ENCODE assay signal across 18 cellular contexts in genomic region chr2:207549145-207549544, GRCh38. TPM values are rescaled to one million over a fixed set of nuclear protein-coding genes. Genes with fewer than 3 reads are reported as not detected.
DNase-seq lines count a peak whose midpoint lies in the region; ATAC-seq and TF ChIP-seq lines count a peak whose summit lies in the region.
"Had no signal": no experiment of that assay in that cellular context is flagged by ENCODE, and none has a peak within 500 bp of the region (broad histone marks: within the 10 kb centered on the region; RNA-seq: fewer than 3 reads in every experiment).

No MANE protein-coding gene starts in this region.

- no peak for ATAC-seq in activated naive CD4-positive, alpha-beta T cell treated with anti-CD3 and anti-CD28 coated beads, Interleukin-2, amount 50 U/mL, for 72 hours
- no peak for ATAC-seq in activated naive CD8-positive, alpha-beta T cell treated with anti-CD3 and anti-CD28 coated beads, Interleukin-2, amount 50 U/mL, for 24 hours
- peak in 5 of 8 donors; percentile 19 to 65 (median 53) for ATAC-seq in heart right ventricle
- ATAC-seq in HG03469 (IDR thresholded peaks at IDR 0.05; ENCODE audit: unreplicated experiment): no peak
- ATAC-seq: stimulated activated naive CD8-positive, alpha-beta T cell treated with anti-CD3 and anti-CD28 coated beads, Interleukin-15, Interleukin-2, amounts not matched to agents 100 U/mL and 50 U/mL, for 24 hours had no signal

- H3K27ac ChIP-seq in heart right ventricle: peak overlapping the region in 9 of 10 donors; percentile 38 to 76 (median 66)
- H3K27ac ChIP-seq: C4-2B, HL-60, prostate gland had no signal

- H3K4me3 Mint-ChIP-seq in activated naive CD4-positive, alpha-beta T cell treated with anti-CD3 and anti-CD28 coated beads, Interleukin-2, amount 50 U/mL, for 24 hours: no peak overlapping the region
- H3K4me3 Mint-ChIP-seq in activated naive CD8-positive, alpha-beta T cell treated with anti-CD3 and anti-CD28 coated beads, Interleukin-2, amount 50 U/mL, for 24 hours: no peak overlapping the region
- no peak overlapping the region for H3K4me3 Mint-ChIP-seq in progenitor cell of endocrine pancreas (ENCODE audit: low read depth)
- H3K4me3 Mint-ChIP-seq: activated CD4-positive, alpha-beta memory T cell treated with anti-CD3 and anti-CD28 coated beads for 36 hours had no signal

- peaks cover 5 to 57% (median 42%) of the 10 kb centered on the region in 9 donors for H3K4me1 ChIP-seq in heart right ventricle
- H3K4me1 ChIP-seq: prostate gland had no signal

- no peaks in the 10 kb centered on the region for H3K27me3 Mint-ChIP-seq in activated naive CD4-positive, alpha-beta T cell treated with anti-CD3 and anti-CD28 coated beads, Interleukin-2, amount 50 U/mL, for 24 hours
- H3K27me3 Mint-ChIP-seq in activated naive CD8-positive, alpha-beta T cell treated with anti-CD3 and anti-CD28 coated beads, Interleukin-2, amount 50 U/mL, for 24 hours: no peaks in the 10 kb centered on the region
- no peaks in the 10 kb centered on the region for H3K27me3 Mint-ChIP-seq in progenitor cell of endocrine pancreas
- H3K27me3 Mint-ChIP-seq: activated CD4-positive, alpha-beta memory T cell treated with anti-CD3 and anti-CD28 coated beads for 36 hours had no signal

- peaks cover 14% of the 10 kb centered on the region for H3K36me3 Mint-ChIP-seq in activated naive CD4-positive, alpha-beta T cell treated with anti-CD3 and anti-CD28 coated beads, Interleukin-2, amount 50 U/mL, for 24 hours
- peaks cover 0 to 27% of the 10 kb centered on the region in 2 donors for H3K36me3 Mint-ChIP-seq in activated naive CD4-positive, alpha-beta T cell treated with anti-CD3 and anti-CD28 coated beads, Interleukin-2, amount 50 U/mL, for 72 hours
- H3K36me3 Mint-ChIP-seq in activated naive CD8-positive, alpha-beta T cell treated with anti-CD3 and anti-CD28 coated beads, Interleukin-2, amount 50 U/mL, for 24 hours (ENCODE audit: low read depth): peaks cover 26% of the 10 kb centered on the region
- peaks cover 15% of the 10 kb centered on the region for H3K36me3 Mint-ChIP-seq in progenitor cell of endocrine pancreas (ENCODE audit: insufficient read depth)

- intact Hi-C loops in heart right ventricle (cut with DNase I): no loop called here

- TF ChIP-seq CTCF in heart right ventricle (IDR thresholded peaks at IDR 0.05) (no peak), progenitor cell of endocrine pancreas (IDR thresholded peaks at IDR 0.05; ENCODE audit: unreplicated experiment) (no peak)

- H3K36me3 ChIP-seq in heart right ventricle: peaks cover 0 to 5% (median 0%) of the 10 kb centered on the region in 9 donors
- H3K36me3 ChIP-seq: esophagus squamous epithelium, prostate gland had no signal

- WGBS in heart right ventricle, 2 donors: 37 to 52% methylated on average over 2 of the region's 2 CpGs

- no peaks in the 10 kb centered on the region for H3K9me3 ChIP-seq in heart right ventricle
- H3K9me3 ChIP-seq: esophagus squamous epithelium, prostate gland had no signal

- peak overlapping the region in 2 of 10 donors; percentile 13 to 21 for H3K4me3 ChIP-seq in heart right ventricle
- H3K4me3 ChIP-seq: esophagus squamous epithelium, prostate gland had no signal

- H3K27me3 ChIP-seq in heart right ventricle: no peaks in the 10 kb centered on the region
- H3K27me3 ChIP-seq: esophagus squamous epithelium had no signal

- H3K4me1 Mint-ChIP-seq in activated naive CD4-positive, alpha-beta T cell treated with anti-CD3 and anti-CD28 coated beads, Interleukin-2, amount 50 U/mL, for 24 hours: peaks cover 78% of the 10 kb centered on the region
- peaks cover 68% of the 10 kb centered on the region for H3K4me1 Mint-ChIP-seq in activated naive CD8-positive, alpha-beta T cell treated with anti-CD3 and anti-CD28 coated beads, Interleukin-2, amount 50 U/mL, for 24 hours
- H3K4me1 Mint-ChIP-seq in progenitor cell of endocrine pancreas (ENCODE audit: low read depth): peaks cover 26% of the 10 kb centered on the region

- H3K27ac Mint-ChIP-seq in activated naive CD4-positive, alpha-beta T cell treated with anti-CD3 and anti-CD28 coated beads, Interleukin-2, amount 50 U/mL, for 24 hours: peak overlapping the region; percentile 35
- peak overlapping the region in 1 of 2 donors; percentile 14 for H3K27ac Mint-ChIP-seq in activated naive CD4-positive, alpha-beta T cell treated with anti-CD3 and anti-CD28 coated beads, Interleukin-2, amount 50 U/mL, for 72 hours
- peak overlapping the region; percentile 2 for H3K27ac Mint-ChIP-seq in activated naive CD8-positive, alpha-beta T cell treated with anti-CD3 and anti-CD28 coated beads, Interleukin-2, amount 50 U/mL, for 24 hours
- peak overlapping the region; percentile 10 for H3K27ac Mint-ChIP-seq in progenitor cell of endocrine pancreas
- H3K27ac Mint-ChIP-seq: activated CD4-positive, alpha-beta memory T cell treated with anti-CD3 and anti-CD28 coated beads for 36 hours had no signal

- no peaks in the 10 kb centered on the region for H3K9me3 Mint-ChIP-seq in activated naive CD4-positive, alpha-beta T cell treated with anti-CD3 and anti-CD28 coated beads, Interleukin-2, amount 50 U/mL, for 24 hours
- H3K9me3 Mint-ChIP-seq in activated naive CD4-positive, alpha-beta T cell treated with anti-CD3 and anti-CD28 coated beads, Interleukin-2, amount 50 U/mL, for 72 hours: no peaks in the 10 kb centered on the region
- H3K9me3 Mint-ChIP-seq in activated naive CD8-positive, alpha-beta T cell treated with anti-CD3 and anti-CD28 coated beads, Interleukin-2, amount 50 U/mL, for 24 hours: no peaks in the 10 kb centered on the region
- H3K9me3 Mint-ChIP-seq in progenitor cell of endocrine pancreas (ENCODE audit: low read depth): no peaks in the 10 kb centered on the region
- H3K9me3 Mint-ChIP-seq: activated CD4-positive, alpha-beta memory T cell treated with anti-CD3 and anti-CD28 coated beads for 36 hours had no signal

- no peak for DNase-seq in activated naive CD4-positive, alpha-beta T cell treated with anti-CD3 and anti-CD28 coated beads, Interleukin-2, amount 50 U/mL, for 72 hours (ENCODE audit: low spot score in 2 of 2)
- no peak for DNase-seq in activated naive CD8-positive, alpha-beta T cell treated with anti-CD3 and anti-CD28 coated beads, Interleukin-2, amount 50 U/mL, for 24 hours
- no peak for DNase-seq in heart right ventricle
- DNase-seq in progenitor cell of endocrine pancreas (ENCODE audit: low spot score, unreplicated experiment): no peak
- DNase-seq in NOMO-1 treated with DMSO at 0.1 percent for 48 hours (lab: John Stamatoyannopoulos, UW; ENCODE audit: unreplicated experiment): no peak
- DNase-seq in T1000 (lab: John Stamatoyannopoulos, UW): no peak
- DNase-seq: activated CD4-positive, alpha-beta memory T cell treated with anti-CD3 and anti-CD28 coated beads for 36 hours; dermis blood vessel endothelial cell; esophagus squamous epithelium; KG1; NCI-H1105 treated with DMSO at 0.1 percent for 48 hours; NCI-H82; stimulated activated naive CD8-positive, alpha-beta T cell treated with anti-CD3 and anti-CD28 coated beads, Interleukin-15, Interleukin-2, amounts not matched to agents 100 U/mL and 50 U/mL, for 24 hours had no signal

RNA-seq across cellular contexts. Expression of gene CREB1, which starts 19.4 kb away (rescaled TPM):
- 10 to 100 TPM; 68.1 to 89.3 TPM for total RNA-seq in activated naive CD4-positive, alpha-beta T cell treated with anti-CD3 and anti-CD28 coated beads, Interleukin-2, amount 50 U/mL, for 72 hours
- 10 to 100 TPM; 36.8 to 62.2 (median 45.7) TPM for total RNA-seq in heart right ventricle
- polyA plus RNA-seq in heart right ventricle: 1 to 10 TPM; 4.6 to 5.5 TPM
- 103 and 111 TPM in 2 replicates for total RNA-seq in progenitor cell of endocrine pancreas

Comparison
In these comparisons a context has a peak if more than half of its experiments do, and no peak if none do; other contexts are left out.
1. ATAC-seq: peak in heart right ventricle (5 of 8); none in activated naive CD4-positive, alpha-beta T cell treated with anti-CD3 and anti-CD28 coated beads, Interleukin-2, amount 50 U/mL, for 72 hours (0 of 2), activated naive CD8-positive, alpha-beta T cell treated with anti-CD3 and anti-CD28 coated beads, Interleukin-2, amount 50 U/mL, for 24 hours (single experiment) and HG03469 (single experiment).